6 cellular contexts compared by ENCODE assay signal in the genomic region with DNA sequence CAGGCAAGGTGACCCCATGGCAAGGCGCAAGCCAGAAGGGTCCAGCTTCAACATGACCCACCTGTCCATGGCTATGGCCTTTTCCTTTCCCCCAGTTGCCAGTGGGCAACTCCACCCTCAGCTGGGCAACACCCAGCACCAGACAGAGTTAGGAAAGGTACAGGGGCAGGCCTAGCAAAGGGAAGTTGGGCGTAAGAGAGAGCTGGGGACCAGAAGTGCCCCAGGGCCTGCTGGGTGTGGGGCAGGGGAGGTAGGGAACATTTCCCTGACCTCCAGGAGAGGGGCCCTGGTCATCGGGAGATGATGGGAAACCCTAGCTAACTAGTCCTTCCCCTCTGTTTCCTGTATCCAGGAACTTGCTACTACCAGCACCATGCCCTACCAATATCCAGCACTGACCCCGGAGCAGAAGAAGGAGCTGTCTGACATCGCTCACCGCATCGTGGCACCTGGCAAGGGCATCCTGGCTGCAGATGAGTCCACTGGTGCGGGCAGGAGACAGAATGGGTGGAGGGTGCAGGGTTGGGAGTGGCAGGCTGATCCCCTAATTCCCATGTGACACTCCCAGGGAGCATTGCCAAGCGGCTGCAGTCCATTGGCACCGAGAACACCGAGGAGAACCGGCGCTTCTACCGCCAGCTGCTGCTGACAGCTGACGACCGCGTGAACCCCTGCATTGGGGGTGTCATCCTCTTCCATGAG. TPM values are rescaled to one million over a fixed set of nuclear protein-coding genes. Genes with fewer than 3 reads are reported as not detected.
A peak's percentile ranks its signal among the peaks of the same experiment; 100 is the strongest.
DNase-seq lines count a peak whose midpoint lies in the region; ATAC-seq, FAIRE-seq and TF ChIP-seq lines count a peak whose summit lies in the region.

No MANE protein-coding gene starts in this region.

- no peak for TF ChIP-seq CTCF in endothelial cell of umbilical vein (IDR thresholded peaks at IDR 0.05; ENCODE audit: extremely low read depth in 1 of 2, insufficient read depth in 1 of 2, low read depth in 1 of 2, low read length in 2 of 2)

- H3K4me2 ChIP-seq in endothelial cell of umbilical vein (ENCODE audit: insufficient read depth, low read length) (peak overlapping the region; percentile 91), skeletal muscle satellite cell (ENCODE audit: low read length) (peak overlapping the region; percentile 99)

- H3K9ac ChIP-seq in endothelial cell of umbilical vein (replicated peaks; ENCODE audit: extremely low read depth, insufficient read depth, low read length) = peak overlapping the region; percentile 82
- peak overlapping the region; percentile 94 for H3K9ac ChIP-seq in skeletal muscle satellite cell (ENCODE audit: low read depth, low read length)

- POLR2A ChIA-PET in endothelial cell of umbilical vein (lab: Charles Lee) = interaction anchor here (0.8 to 2.8 kb wide), 3 partner anchors 12 to 25 kb away, joined by 3 to 21 read pairs (median 8); no protein-coding TSS in a partner anchor

- BruUV-seq in endothelial cell of umbilical vein (replicated peaks; lab: Mats Ljungman, UMichigan) = no TSS peak

- intact Hi-C loops in endothelial cell of umbilical vein (cut with micrococcal nuclease) = no loop called here

- no peak for TF ChIP-seq POLR2A in endothelial cell of umbilical vein (IDR thresholded peaks at IDR 0.05; ENCODE audit: low read depth, low read length)

- H3K9me3 ChIP-seq in endothelial cell of umbilical vein (replicated peaks; ENCODE audit: control insufficient read depth, insufficient read depth, low read length) (no peaks in the 10 kb centered on the region), skeletal muscle satellite cell (replicated peaks; ENCODE audit: low read length) (no peaks in the 10 kb centered on the region)

- peak overlapping the region; percentile 78 for H3K27ac ChIP-seq in endothelial cell of umbilical vein (ENCODE audit: insufficient read depth, low read depth, low read length)

- H3K4me3 ChIP-seq in endothelial cell of umbilical vein (replicated peaks in 1 of 3; ENCODE audit: insufficient read depth in 1 of 3, low read depth in 1 of 3, low read length in 3 of 3) (peak overlapping the region; percentile 71 to 95 (median 91)), skeletal muscle satellite cell (ENCODE audit: low read length) (peak overlapping the region; percentile 93)

- H3K27me3 ChIP-seq in endothelial cell of umbilical vein (ENCODE audit: control insufficient read depth in 2 of 2, insufficient read depth in 2 of 2, low read length in 2 of 2) = no peaks in the 10 kb centered on the region
- no peaks in the 10 kb centered on the region for H3K27me3 ChIP-seq in skeletal muscle satellite cell (ENCODE audit: control insufficient read depth, insufficient read depth, low read length)

- CTCF ChIA-PET in endothelial cell of umbilical vein (lab: Charles Lee) = interaction anchor here (1.1 to 4.5 kb wide), 6 partner anchors 11 to 45 kb away, joined by 3 to 53 read pairs (median 9); partner anchors contain the start of gene TBX6

- ATAC-seq in HG03469 (IDR thresholded peaks at IDR 0.05; ENCODE audit: unreplicated experiment) = no peak

- no peaks in the 10 kb centered on the region for H4K20me1 ChIP-seq in endothelial cell of umbilical vein (replicated peaks; ENCODE audit: control insufficient read depth, extremely low read depth, insufficient read depth, low read length)

- peaks cover 29% of the 10 kb centered on the region for H3K4me1 ChIP-seq in endothelial cell of umbilical vein (ENCODE audit: control insufficient read depth, extremely low read depth, insufficient read depth, low read length)
- peaks cover 50% of the 10 kb centered on the region for H3K4me1 ChIP-seq in skeletal muscle satellite cell (ENCODE audit: control insufficient read depth, insufficient read depth, low read length)

- H3K36me3 ChIP-seq in endothelial cell of umbilical vein (ENCODE audit: control insufficient read depth in 2 of 2, extremely low read depth in 1 of 2, insufficient read depth in 2 of 2, low read length in 2 of 2) (peaks cover 24 to 39% of the 10 kb centered on the region in 2 experiments), skeletal muscle satellite cell (ENCODE audit: insufficient read depth, low read length) (peaks cover 62% of the 10 kb centered on the region)

- dilution Hi-C loops in endothelial cell of umbilical vein (cut with MboI; ENCODE audit: extremely low pct_ligation_motif_present, low sequenced_read_pairs) = no loop called here

- peak; percentile 26 for FAIRE-seq in endothelial cell of umbilical vein (lab: Jason Lieb, UNC)

- no peak overlapping the region for H2AFZ ChIP-seq in endothelial cell of umbilical vein (ENCODE audit: low read depth, low read length)

- DNase-seq in NOMO-1 treated with DMSO at 0.1 percent for 48 hours (lab: John Stamatoyannopoulos, UW; ENCODE audit: unreplicated experiment) (peak; percentile 31), endothelial cell of umbilical vein (ENCODE audit: low read depth, low spot score) (no peak), SIG-M5 (lab: John Stamatoyannopoulos, UW) (no peak), NCI-H2196 treated with DMSO at 0.1 percent for 48 hours (lab: John Stamatoyannopoulos, UW; ENCODE audit: unreplicated experiment) (no peak)

- H3K9me1 ChIP-seq in endothelial cell of umbilical vein (replicated peaks; ENCODE audit: control insufficient read depth, extremely low read depth, insufficient read depth, low read length) = no peaks in the 10 kb centered on the region

- peaks cover 46% of the 10 kb centered on the region for H3K79me2 ChIP-seq in endothelial cell of umbilical vein (ENCODE audit: control insufficient read depth, insufficient read depth, low read length)

TF ChIP-seq in endothelial cell of umbilical vein, 7 proteins besides CTCF, POLR2A, EP300 and RAD21 (continues in another document):
- TF ChIP-seq FOS (IDR thresholded peaks at IDR 0.05; ENCODE audit: borderline replicate concordance, insufficient read depth, low read length) = no peak
- no peak for TF ChIP-seq GATA2 (IDR thresholded peaks at IDR 0.05; ENCODE audit: insufficient read depth, insufficient read length, low read depth, low read length)

RNA-seq across cellular contexts. Expression of gene ALDOA, which starts 1.5 kb away (rescaled TPM):
- total RNA-seq in endothelial cell of umbilical vein = 1,029 and 1,114 TPM in 2 replicates
- polyA plus RNA-seq in endothelial cell of umbilical vein = 871 and 972 TPM in 2 replicates
- polyA plus RNA-seq in endothelial cell of umbilical vein (2011; cell fraction: cytosol; rRNA removed) = 870 and 886 TPM in 2 replicates
- polyA plus RNA-seq in endothelial cell of umbilical vein (2011; cell fraction: nucleus; rRNA removed) = 402 and 418 TPM in 2 replicates
- 1,061 and 1,110 TPM in 2 replicates for polyA plus RNA-seq in endothelial cell of umbilical vein (2012)
- polyA minus RNA-seq in endothelial cell of umbilical vein = 655 and 717 TPM in 2 replicates
- 1,084 TPM for polyA minus RNA-seq in endothelial cell of umbilical vein (2011; cell fraction: cytosol; rRNA and poly(A)+ RNA removed)
- 126 and 162 TPM in 2 replicates for polyA minus RNA-seq in endothelial cell of umbilical vein (2011; cell fraction: nucleus; rRNA and poly(A)+ RNA removed)
- total RNA-seq in skeletal muscle satellite cell (2012; rRNA removed) = 1,251 and 1,685 TPM in 2 replicates

RNA-seq across cellular contexts. Expression of gene PPP4C, which starts 8.8 kb away (rescaled TPM):
- 159 and 167 TPM in 2 replicates for total RNA-seq in endothelial cell of umbilical vein
- 327 and 378 TPM in 2 replicates for polyA plus RNA-seq in endothelial cell of umbilical vein
- polyA plus RNA-seq in endothelial cell of umbilical vein (2011; cell fraction: cytosol; rRNA removed) = 216 and 234 TPM in 2 replicates
- 169 and 186 TPM in 2 replicates for polyA plus RNA-seq in endothelial cell of umbilical vein (2011; cell fraction: nucleus; rRNA removed)
- polyA plus RNA-seq in endothelial cell of umbilical vein (2012) = 153 and 194 TPM in 2 replicates
- polyA minus RNA-seq in endothelial cell of umbilical vein = 356 and 398 TPM in 2 replicates
- 130 TPM for polyA minus RNA-seq in endothelial cell of umbilical vein (2011; cell fraction: cytosol; rRNA and poly(A)+ RNA removed)
- 42.2 and 48.6 TPM in 2 replicates for polyA minus RNA-seq in endothelial cell of umbilical vein (2011; cell fraction: nucleus; rRNA and poly(A)+ RNA removed)
- total RNA-seq in skeletal muscle satellite cell (2012; rRNA removed) = 190 and 200 TPM in 2 replicates

RNA-seq across cellular contexts. Expression of gene TBX6, which starts 24.7 kb away (rescaled TPM):
- 0.42 and 0.60 TPM in 2 replicates for total RNA-seq in endothelial cell of umbilical vein
- 0.30 and 0.40 TPM in 2 replicates for polyA plus RNA-seq in endothelial cell of umbilical vein
- 0.05 and 0.13 TPM in 2 replicates for polyA plus RNA-seq in endothelial cell of umbilical vein (2011; cell fraction: cytosol; rRNA removed)
- polyA plus RNA-seq in endothelial cell of umbilical vein (2011; cell fraction: nucleus; rRNA removed) = 0.41 and 0.42 TPM in 2 replicates
- polyA plus RNA-seq in endothelial cell of umbilical vein (2012) = 0.16 and 0.23 TPM in 2 replicates
- polyA minus RNA-seq in endothelial cell of umbilical vein = not detected in 2 replicates
- polyA minus RNA-seq in endothelial cell of umbilical vein (2011; cell fraction: cytosol; rRNA and poly(A)+ RNA removed) = not detected
- 0.43 TPM in 1 of 2 replicates, not detected in the other for polyA minus RNA-seq in endothelial cell of umbilical vein (2011; cell fraction: nucleus; rRNA and poly(A)+ RNA removed)
- total RNA-seq in skeletal muscle satellite cell (2012; rRNA removed) = under 0.01 TPM in 1 of 2 replicates, not detected in the other

RNA-seq across cellular contexts. Expression of gene YPEL3, which starts 29.0 kb away (rescaled TPM):
- total RNA-seq in endothelial cell of umbilical vein = 46.1 and 47.6 TPM in 2 replicates
- 78.0 and 89.7 TPM in 2 replicates for polyA plus RNA-seq in endothelial cell of umbilical vein
- polyA plus RNA-seq in endothelial cell of umbilical vein (2011; cell fraction: cytosol; rRNA removed) = 30.1 and 53.8 TPM in 2 replicates
- 93.4 and 101 TPM in 2 replicates for polyA plus RNA-seq in endothelial cell of umbilical vein (2011; cell fraction: nucleus; rRNA removed)
- polyA plus RNA-seq in endothelial cell of umbilical vein (2012) = 35.4 and 56.5 TPM in 2 replicates
- polyA minus RNA-seq in endothelial cell of umbilical vein = 12.8 and 24.7 TPM in 2 replicates
- 6.1 TPM for polyA minus RNA-seq in endothelial cell of umbilical vein (2011; cell fraction: cytosol; rRNA and poly(A)+ RNA removed)
- 20.3 and 35.9 TPM in 2 replicates for polyA minus RNA-seq in endothelial cell of umbilical vein (2011; cell fraction: nucleus; rRNA and poly(A)+ RNA removed)
- total RNA-seq in skeletal muscle satellite cell (2012; rRNA removed) = 2.8 and 3.7 TPM in 2 replicates

RNA-seq across cellular contexts. Expression of gene TLCD3B, which starts 36.0 kb away (rescaled TPM):
- 0.86 and 0.99 TPM in 2 replicates for total RNA-seq in endothelial cell of umbilical vein
- 0.37 and 0.59 TPM in 2 replicates for polyA plus RNA-seq in endothelial cell of umbilical vein
- polyA plus RNA-seq in endothelial cell of umbilical vein (2011; cell fraction: cytosol; rRNA removed) = 0.08 and 0.25 TPM in 2 replicates
- polyA plus RNA-seq in endothelial cell of umbilical vein (2011; cell fraction: nucleus; rRNA removed) = 1.4 and 1.7 TPM in 2 replicates
- 0.36 and 0.48 TPM in 2 replicates for polyA plus RNA-seq in endothelial cell of umbilical vein (2012)
- polyA minus RNA-seq in endothelial cell of umbilical vein = 0.76 TPM in 1 of 2 replicates, not detected in the other
- polyA minus RNA-seq in endothelial cell of umbilical vein (2011; cell fraction: cytosol; rRNA and poly(A)+ RNA removed) = not detected
- polyA minus RNA-seq in endothelial cell of umbilical vein (2011; cell fraction: nucleus; rRNA and poly(A)+ RNA removed) = 0.43 TPM in 1 of 2 replicates, not detected in the other
- 0.66 TPM in 1 of 2 replicates, not detected in the other for total RNA-seq in skeletal muscle satellite cell (2012; rRNA removed)
